8 cellular contexts compared by ENCODE assay signal in genomic region chr14:70188608-70189540, GRCh38. TPM values are rescaled to one million over a fixed set of nuclear protein-coding genes. Genes with fewer than 3 reads are reported as not detected.
DNase-seq lines count a peak whose midpoint lies in the region; ATAC-seq, FAIRE-seq and TF ChIP-seq lines count a peak whose summit lies in the region.

SLC8A3 (minus strand) TSS chr14:70188951; CDS start chr14:70168422, 20,529 bp downstream.

- TF ChIP-seq POLR2A in IMR-90 (IDR thresholded peaks at IDR 0.05; ENCODE audit: low read depth, low read length): no peak
- no peak for TF ChIP-seq POLR2A in H1 (IDR thresholded peaks at IDR 0.05; ENCODE audit: control extremely low read depth in 1 of 2, low read depth in 2 of 2, low read length in 2 of 2)

- FAIRE-seq in H1 (lab: Jason Lieb, UNC): no peak

- H2BK12ac ChIP-seq in H1 (ENCODE audit: low read depth, low read length): peak within 1 kb of the TSS; percentile 97; the same call in 1 of the 2 replicates

- peak within 1 kb of the TSS; percentile 89 for H2AFZ ChIP-seq in IMR-90 (replicated peaks; ENCODE audit: low read length, poor library complexity)
- H2AFZ ChIP-seq in H1 (ENCODE audit: low read length): peak within 1 kb of the TSS; percentile 89

- H3K36me3 ChIP-seq in IMR-90 (ENCODE audit: control insufficient read depth, insufficient read depth, low read length) (no peaks in the 10 kb centered on the region), H1 (ENCODE audit: control insufficient read depth in 2 of 4, insufficient read depth in 4 of 4, low read length in 3 of 4) (no peaks in the 10 kb centered on the region)

- H4K8ac ChIP-seq in IMR-90 (ENCODE audit: low read depth in 2 of 2, low read length in 2 of 2) (no peak within 1 kb of the TSS), H1 (ENCODE audit: extremely low read depth, insufficient read depth, low read length) (no peak within 1 kb of the TSS; the same call in 1 of the 2 replicates)

- H2AK5ac ChIP-seq in IMR-90 (ENCODE audit: low read depth, low read length): no peak within 1 kb of the TSS
- H2AK5ac ChIP-seq in H1 (ENCODE audit: low read depth, low read length): no peak within 1 kb of the TSS

- H3K4me3 ChIP-seq in IMR-90 (ENCODE audit: insufficient read depth, low read depth, low read length) (peak within 1 kb of the TSS; percentile 38), H1 (ENCODE audit: extremely low read depth in 1 of 4, insufficient read depth in 2 of 4, low read depth in 3 of 4, low read length in 4 of 4) (peak within 1 kb of the TSS; percentile 64 to 86 (median 76))

- H3K18ac ChIP-seq in IMR-90 (ENCODE audit: low read depth, low read length) (no peak within 1 kb of the TSS), H1 (ENCODE audit: extremely low read depth, low read length) (0 out of 2 replicates have a peak within 1 kb of the TSS, but pooled peaks have one; percentile 43)

- H3K27ac ChIP-seq in IMR-90 (ENCODE audit: insufficient read depth, low read length) (no peak within 1 kb of the TSS), H1 (ENCODE audit: low read depth, low read length) (no peak within 1 kb of the TSS), temporal lobe (ENCODE audit: low read depth, low read length) (no peak within 1 kb of the TSS)

- H3K4ac ChIP-seq in IMR-90 (ENCODE audit: low read depth, low read length) (no peak within 1 kb of the TSS), H1 (replicated peaks; ENCODE audit: insufficient read length, low read depth, low read length) (no peak within 1 kb of the TSS)

- H3K9me1 ChIP-seq in IMR-90 (ENCODE audit: insufficient read depth, low read length): no peaks in the 10 kb centered on the region

- H3K27me3 ChIP-seq in IMR-90 (ENCODE audit: control insufficient read depth, insufficient read depth, low read length) (peaks cover 19% of the 10 kb centered on the region), H1 (replicated peaks in 1 of 4; ENCODE audit: control insufficient read depth in 3 of 4, extremely low read depth in 1 of 4, insufficient read depth in 3 of 4, low read length in 3 of 4) (peaks cover 19 to 43% (median 39%) of the 10 kb centered on the region in 4 experiments)

- H3K56ac ChIP-seq in IMR-90 (ENCODE audit: extremely low read depth, insufficient read depth, low read length) (no peak within 1 kb of the TSS), H1 (replicated peaks; ENCODE audit: insufficient read length, low read depth, low read length) (peak within 1 kb of the TSS; percentile 14)

- ATAC-seq in IMR-90 (ENCODE audit: low read depth): peak; percentile 65
- ATAC-seq in memory B cell (ENCODE audit: low read depth): peak; percentile 34

- no peaks in the 10 kb centered on the region for H3K79me2 ChIP-seq in H1 (ENCODE audit: control insufficient read depth in 1 of 2, insufficient read depth in 2 of 2, low read length in 2 of 2)

- no peak within 1 kb of the TSS for H4K5ac ChIP-seq in IMR-90 (ENCODE audit: low read depth, low read length)
- no peak within 1 kb of the TSS for H4K5ac ChIP-seq in H1 (ENCODE audit: insufficient read length, low read depth, low read length)

- no peaks in the 10 kb centered on the region for H3K36me3 Mint-ChIP-seq in activated naive CD4-positive, alpha-beta T cell treated with anti-CD3 and anti-CD28 coated beads for 36 hours (ENCODE audit: low read depth)
- no peaks in the 10 kb centered on the region for H3K36me3 Mint-ChIP-seq in T-helper 2 cell treated with Interferon-gamma antibody and Interleukin-4, amounts not matched to agents 5 μg/mL and 100 μg/mL, for 36 hours (ENCODE audit: low read depth)
- no peaks in the 10 kb centered on the region for H3K36me3 Mint-ChIP-seq in memory B cell

- WGBS in IMR-90 (ENCODE audit: extremely low coverage in 2 of 2, insufficient read length in 1 of 2), 2 experiments: 0% methylated on average over 22 of the region's 86 CpGs; no CpG with 5 or more reads in 1 of the 2 experiments
- WGBS in H1 (ENCODE audit: extremely low coverage in 1 of 2, insufficient coverage in 1 of 2, insufficient read length in 1 of 2, insufficient replicate concordance in 2 of 2, low coverage in 1 of 2, low lambda C conversion rate in 2 of 2, missing lambda C conversion rate in 1 of 2), 2 experiments: 1% methylated on average over 43 of the region's 86 CpGs; no CpG with 5 or more reads in 1 of the 2 experiments

- no peak for TF ChIP-seq CTCF in IMR-90 (conservative IDR thresholded peaks at IDR 0.05; ENCODE audit: low read depth, low read length)
- TF ChIP-seq CTCF in H1 (IDR thresholded peaks at IDR 0.05; ENCODE audit: control extremely low read depth in 1 of 3, insufficient read depth in 1 of 3, low read depth in 1 of 3, low read length in 3 of 3): no peak

- H3K14ac ChIP-seq in IMR-90 (replicated peaks; ENCODE audit: low read depth, low read length) (no peak within 1 kb of the TSS), H1 (ENCODE audit: insufficient read length) (no peak within 1 kb of the TSS)

- H2BK120ac ChIP-seq in IMR-90 (ENCODE audit: low read depth, low read length) (no peak within 1 kb of the TSS), H1 (replicated peaks; ENCODE audit: low read depth, low read length) (no peak within 1 kb of the TSS)

- TF ChIP-seq RAD21 in IMR-90 (IDR thresholded peaks at IDR 0.05; ENCODE audit: low read length) (no peak), H1 (IDR thresholded peaks at IDR 0.05 in 1 of 2, conservative IDR thresholded peaks at IDR 0.05 in 1 of 2; ENCODE audit: low read depth in 2 of 2, low read length in 2 of 2) (no peak)

- intact Hi-C loops in activated naive CD4-positive, alpha-beta T cell treated with anti-CD3 and anti-CD28 coated beads for 36 hours (cut with micrococcal nuclease): no loop called here
- intact Hi-C loops in IMR-90 (cut with micrococcal nuclease): no loop called here

- H2AK9ac ChIP-seq in IMR-90 (replicated peaks; ENCODE audit: low read depth, low read length, poor library complexity): peak within 1 kb of the TSS; percentile 79

- H3K4me3 Mint-ChIP-seq in activated naive CD4-positive, alpha-beta T cell treated with anti-CD3 and anti-CD28 coated beads for 36 hours: peak within 1 kb of the TSS; percentile 82
- peak within 1 kb of the TSS; percentile 81 for H3K4me3 Mint-ChIP-seq in T-helper 2 cell treated with Interferon-gamma antibody and Interleukin-4, amounts not matched to agents 5 μg/mL and 100 μg/mL, for 36 hours
- H3K4me3 Mint-ChIP-seq in memory B cell: peak within 1 kb of the TSS; percentile 87

- POLR2A ChIA-PET in IMR-90 (lab: Charles Lee; ENCODE audit: unreplicated experiment): no interaction called here
- POLR2A ChIA-PET in H1 (lab: Charles Lee; ENCODE audit: partially characterized antibody): interaction anchor here (0.7 to 1.1 kb wide), 3 partner anchors 15 to 66 kb away, joined by 3 to 4 read pairs (median 3); no protein-coding TSS in a partner anchor

- H2BK20ac ChIP-seq in IMR-90 (ENCODE audit: low read depth, low read length) (no peak within 1 kb of the TSS), H1 (ENCODE audit: low read length) (peak within 1 kb of the TSS; percentile 89; the same call in 1 of the 2 replicates)

- H3K27ac Mint-ChIP-seq in activated naive CD4-positive, alpha-beta T cell treated with anti-CD3 and anti-CD28 coated beads for 36 hours: peak within 1 kb of the TSS; percentile 27
- no peak within 1 kb of the TSS for H3K27ac Mint-ChIP-seq in T-helper 2 cell treated with Interferon-gamma antibody and Interleukin-4, amounts not matched to agents 5 μg/mL and 100 μg/mL, for 36 hours
- H3K27ac Mint-ChIP-seq in memory B cell: peak within 1 kb of the TSS; percentile 25

- dilution Hi-C loops in IMR-90 (cut with HindIII; ENCODE audit: low sequenced_read_pairs, unreplicated experiment): no loop called here

- H3K9me3 ChIP-seq in IMR-90 (ENCODE audit: control insufficient read depth, insufficient read depth, low read length) (no peaks in the 10 kb centered on the region), H1 (ENCODE audit: insufficient read depth in 2 of 2, low read depth in 1 of 2, low read length in 1 of 2) (no peaks in the 10 kb centered on the region)

- no peaks in the 10 kb centered on the region for H3K9me3 Mint-ChIP-seq in activated naive CD4-positive, alpha-beta T cell treated with anti-CD3 and anti-CD28 coated beads for 36 hours
- H3K9me3 Mint-ChIP-seq in T-helper 2 cell treated with Interferon-gamma antibody and Interleukin-4, amounts not matched to agents 5 μg/mL and 100 μg/mL, for 36 hours: no peaks in the 10 kb centered on the region
- H3K9me3 Mint-ChIP-seq in memory B cell: no peaks in the 10 kb centered on the region

- H3K4me2 ChIP-seq in IMR-90 (ENCODE audit: low read depth, low read length) (peak within 1 kb of the TSS; percentile 90), H1 (ENCODE audit: insufficient read depth in 1 of 2, low read depth in 2 of 2, low read length in 2 of 2) (peak within 1 kb of the TSS; percentile 93 to 100)

- no peak within 1 kb of the TSS for H3K23ac ChIP-seq in IMR-90 (ENCODE audit: low read depth, low read length)
- no peak within 1 kb of the TSS for H3K23ac ChIP-seq in H1 (ENCODE audit: insufficient read length)

- H3K4me1 Mint-ChIP-seq in activated naive CD4-positive, alpha-beta T cell treated with anti-CD3 and anti-CD28 coated beads for 36 hours (ENCODE audit: low read depth): peaks cover 14% of the 10 kb centered on the region
- peaks cover 14% of the 10 kb centered on the region for H3K4me1 Mint-ChIP-seq in T-helper 2 cell treated with Interferon-gamma antibody and Interleukin-4, amounts not matched to agents 5 μg/mL and 100 μg/mL, for 36 hours (ENCODE audit: low read depth)
- peaks cover 11% of the 10 kb centered on the region for H3K4me1 Mint-ChIP-seq in memory B cell

- H4K91ac ChIP-seq in IMR-90 (ENCODE audit: insufficient read depth, low read depth, low read length) (no peak within 1 kb of the TSS), H1 (replicated peaks; ENCODE audit: insufficient read length, low read length) (peak within 1 kb of the TSS; percentile 54)

- in situ Hi-C loops in IMR-90 (cut with MboI; ENCODE audit: low sequenced_read_pairs): no loop called here

- peaks cover 22% of the 10 kb centered on the region for H3K23me2 ChIP-seq in H1 (ENCODE audit: low read depth, low read length)

- no peaks in the 10 kb centered on the region; the same call in 1 of the 2 replicates for H3K4me1 ChIP-seq in IMR-90 (ENCODE audit: control insufficient read depth, insufficient read depth, low read length)
- peaks cover 2 to 22% (median 7%) of the 10 kb centered on the region in 4 experiments; a peak in 6 of 7 replicates for H3K4me1 ChIP-seq in H1 (replicated peaks in 1 of 4; ENCODE audit: control insufficient read depth in 3 of 4, insufficient read depth in 4 of 4, low read length in 3 of 4)

- H3K27me3 Mint-ChIP-seq in activated naive CD4-positive, alpha-beta T cell treated with anti-CD3 and anti-CD28 coated beads for 36 hours (ENCODE audit: low read depth): peaks cover 65% of the 10 kb centered on the region
- H3K27me3 Mint-ChIP-seq in T-helper 2 cell treated with Interferon-gamma antibody and Interleukin-4, amounts not matched to agents 5 μg/mL and 100 μg/mL, for 36 hours (ENCODE audit: low read depth): peaks cover 68% of the 10 kb centered on the region
- H3K27me3 Mint-ChIP-seq in memory B cell: peaks cover 20% of the 10 kb centered on the region

- CTCF ChIA-PET in activated naive CD4-positive, alpha-beta T cell treated with anti-CD3 and anti-CD28 coated beads for 36 hours (lab: Charles Lee): no interaction called here
- CTCF ChIA-PET in IMR-90 (lab: Yijun Ruan, JAX): no interaction called here
- CTCF ChIA-PET in H1 (lab: Charles Lee; ENCODE audit: partially characterized antibody): interaction anchor here (0.7 to 2.2 kb wide), 7 partner anchors 22 to 150 kb away, joined by 3 to 8 read pairs (median 3); no protein-coding TSS in a partner anchor

- peak; percentile 72 for DNase-seq in activated naive CD4-positive, alpha-beta T cell treated with anti-CD3 and anti-CD28 coated beads for 36 hours
- DNase-seq in activated naive CD4-positive, alpha-beta T cell (lab: John Stamatoyannopoulos, UW): no peak
- DNase-seq in IMR-90 (peak; percentile 37), H1 (ENCODE audit: low read depth in 1 of 2, low spot score in 2 of 2) (peak in 1 of 2 experiments; percentile 73), memory B cell (ENCODE audit: low spot score in 2 of 2) (peak; percentile 7 to 15), RKO (ENCODE audit: low spot score) (no peak)
- DNase-seq in T-helper 2 cell treated with Interferon-gamma antibody and Interleukin-4, amounts not matched to agents 5 μg/mL and 100 μg/mL, for 36 hours (ENCODE audit: low spot score): peak; percentile 26

- H4K20me1 ChIP-seq in IMR-90 (ENCODE audit: insufficient read depth, low read length): no peaks in the 10 kb centered on the region
- no peaks in the 10 kb centered on the region for H4K20me1 ChIP-seq in H1 (replicated peaks in 1 of 2; ENCODE audit: control insufficient read depth in 1 of 2, insufficient read depth in 2 of 2, low read length in 2 of 2)

- H3K9ac ChIP-seq in IMR-90 (ENCODE audit: low read depth, low read length) (peak within 1 kb of the TSS; percentile 29; the same call in 1 of the 2 replicates), H1 (replicated peaks in 1 of 4; ENCODE audit: extremely low read depth in 1 of 4, low read depth in 3 of 4, low read length in 3 of 4) (0 out of 7 replicates have a peak within 1 kb of the TSS, but pooled peaks of 1 of the 4 experiments have one; percentile 18)

- H2BK15ac ChIP-seq in IMR-90 (ENCODE audit: low read depth, low read length): no peak within 1 kb of the TSS
- H2BK15ac ChIP-seq in H1 (ENCODE audit: low read length): peak within 1 kb of the TSS; percentile 75; the same call in 1 of the 2 replicates

- TF ChIP-seq EP300 in H1 (IDR thresholded peaks at IDR 0.05; ENCODE audit: borderline replicate concordance in 1 of 2, low read depth in 2 of 2, low read length in 2 of 2): no peak

- H2BK5ac ChIP-seq in IMR-90 (ENCODE audit: low read depth, low read length, poor library complexity, severe bottlenecking) (no peak within 1 kb of the TSS), H1 (ENCODE audit: low read depth, low read length) (peak within 1 kb of the TSS; percentile 80; the same call in 1 of the 2 replicates)

- H3K79me1 ChIP-seq in IMR-90 (ENCODE audit: low read depth in 1 of 2, low read length in 2 of 2): no peaks in the 10 kb centered on the region
- H3K79me1 ChIP-seq in H1 (ENCODE audit: low read depth, low read length): no peaks in the 10 kb centered on the region

- BruUV-seq in IMR-90 (replicated peaks; lab: Mats Ljungman, UMichigan): no TSS peak

RNA-seq across cellular contexts. Expression of gene SLC8A3, which starts in this region (rescaled TPM):
- under 1 TPM; 0.52 to 0.57 TPM for total RNA-seq in activated naive CD4-positive, alpha-beta T cell treated with anti-CD3 and anti-CD28 coated beads for 36 hours
- total RNA-seq in IMR-90 (2012; rRNA removed) (under 0.01 TPM in 1 of 2 replicates, not detected in the other), temporal lobe (32.5 TPM)
- polyA plus RNA-seq in IMR-90 (2012; rRNA removed) (not detected in 2 replicates), H1 (2011; rRNA removed) (0.33 and 0.38 TPM in 2 replicates)
- polyA plus RNA-seq in IMR-90 (2012; cell fraction: cytosol; rRNA removed): not detected in 2 replicates
- polyA plus RNA-seq in IMR-90 (2012; cell fraction: nucleus; rRNA removed; ENCODE audit: low replicate concordance): 0.01 and 0.05 TPM in 2 replicates
- total RNA-seq in H1 (2021; fragmentation: NEBNext Ultra II Directional; extraction: Animal tissue kit (Norgen Biotek cat#: 25700)): 1.0 and 1.1 TPM in 2 replicates
- 0.57 TPM for polyA plus RNA-seq in H1 (2011; cell fraction: cytosol; rRNA removed)
- polyA plus RNA-seq in H1 (2011; cell fraction: nucleus; rRNA removed): 0.66 TPM
- polyA plus RNA-seq in H1 (2012, experiment 1 of 2): 0.50 to 0.72 TPM (median 0.60 TPM) in 4 replicates
- polyA plus RNA-seq in H1 (2012, experiment 2 of 2): 0.20 TPM
- 1.8 TPM for polyA plus RNA-seq in H1 (2013, experiment 1 of 2)
- 1.7 TPM for polyA plus RNA-seq in H1 (2013, experiment 2 of 2)
- 2.3 and 2.7 TPM in 2 replicates for polyA minus RNA-seq in H1 (2011; rRNA and poly(A)+ RNA removed)
- polyA minus RNA-seq in H1 (2011; cell fraction: cytosol; rRNA and poly(A)+ RNA removed): 1.3 TPM
- 2.5 TPM for polyA minus RNA-seq in H1 (2011; cell fraction: nucleus; rRNA and poly(A)+ RNA removed)

Comparison
In these comparisons a context has a peak if more than half of its experiments do, and no peak if none do; other contexts are left out.
1. RNA of gene SLC8A3 (total RNA-seq): 32.5 TPM in temporal lobe (single experiment); 1.0 to 1.1 TPM in H1, 0.52 to 0.57 TPM in activated naive CD4-positive, alpha-beta T cell treated with anti-CD3 and anti-CD28 coated beads for 36 hours and under 0.01 TPM in IMR-90; every median in the first group is over 10 times any median in the second.
2. Peak in DNase-seq in activated naive CD4-positive, alpha-beta T cell treated with anti-CD3 and anti-CD28 coated beads for 36 hours; RNA of the gene not detected or under 1 TPM.
3. Peak in DNase-seq, ATAC-seq, H3K4me3 ChIP-seq, H3K9ac ChIP-seq and H3K4me2 ChIP-seq in IMR-90; RNA of the gene not detected or under 1 TPM.
4. DNase-seq: peak in T-helper 2 cell treated with Interferon-gamma antibody and Interleukin-4, amounts not matched to agents 5 μg/mL and 100 μg/mL, for 36 hours (single experiment) and memory B cell (2 of 2); none in activated naive CD4-positive, alpha-beta T cell (0 of 4) and RKO (single experiment).
5. Peak in every context shown above with its lines, with median percentiles within 50 percentile points of each other: H3K4me3 Mint-ChIP-seq.